Comparison of ENCODE assay signal across 10 cellular contexts in genomic region chr20:3777381-3777725, GRCh38. TPM values are rescaled to one million over a fixed set of nuclear protein-coding genes. Genes with fewer than 3 reads are reported as not detected.
DNase-seq lines count a peak whose midpoint lies in the region; ATAC-seq, FAIRE-seq and TF ChIP-seq lines count a peak whose summit lies in the region.
"Had no signal": no experiment of that assay in that cellular context is flagged by ENCODE, and none has a peak within 500 bp of the region (broad histone marks: within the 10 kb centered on the region; RNA-seq: fewer than 3 reads in every experiment).

No MANE protein-coding gene starts in this region.

- DNase-seq in H9 (no peak), keratinocyte (ENCODE audit: low read depth, low spot score) (no peak), putamen (ENCODE audit: low spot score) (no peak), NCI-H2107 (lab: John Stamatoyannopoulos, UW) (no peak)
- DNase-seq: SHP77 had no signal

- no peak overlapping the region for H2AK5ac ChIP-seq in H9 (ENCODE audit: insufficient read length, low read length)

- peaks cover 14% of the 10 kb centered on the region for H3K23me2 ChIP-seq in H9 (ENCODE audit: insufficient read length, low read depth, low read length, poor library complexity, severe bottlenecking)

- no peak overlapping the region for H3T11ph ChIP-seq in H9 (ENCODE audit: low read length)

- no peaks in the 10 kb centered on the region for H3K9me1 ChIP-seq in keratinocyte (ENCODE audit: control insufficient read depth, extremely low read depth, insufficient read depth, low read length)

- no peaks in the 10 kb centered on the region for H3K79me1 ChIP-seq in H9 (ENCODE audit: insufficient read depth, low read depth, low read length, poor library complexity, severe bottlenecking)

- H3K4me3 Mint-ChIP-seq in H9, result peak overlapping the region; percentile 72 to 82
- H3K4me3 Mint-ChIP-seq in activated naive CD8-positive, alpha-beta T cell, result peak overlapping the region; percentile 78
- H3K4me3 Mint-ChIP-seq in stimulated activated memory B cell treated with anti-CD40 and anti-IgM and Interleukin-4, amounts not matched to agents 10 μg/mL and 1 μg/mL and 100 μg/mL, for 72 hours, result peak overlapping the region; percentile 89

- no peaks in the 10 kb centered on the region; a peak in 1 of 7 replicates for H3K36me3 Mint-ChIP-seq in H9 (ENCODE audit: insufficient read depth in 1 of 3, low read depth in 3 of 3)
- H3K36me3 Mint-ChIP-seq in activated naive CD8-positive, alpha-beta T cell, result no peaks in the 10 kb centered on the region
- H3K36me3 Mint-ChIP-seq in stimulated activated memory B cell treated with anti-CD40 and anti-IgM and Interleukin-4, amounts not matched to agents 10 μg/mL and 1 μg/mL and 100 μg/mL, for 72 hours, result no peaks in the 10 kb centered on the region

- H3K79me2 ChIP-seq in H9 (ENCODE audit: insufficient read depth, low read length) (no peaks in the 10 kb centered on the region), keratinocyte (ENCODE audit: control insufficient read depth, insufficient read depth, low read length) (no peaks in the 10 kb centered on the region)

- no peak overlapping the region for H4K5ac ChIP-seq in H9 (ENCODE audit: insufficient read length, low read depth, low read length)

- H3K14ac ChIP-seq in H9 (ENCODE audit: insufficient read depth, low read length), result peak overlapping the region; percentile 82; the same call in 1 of the 2 replicates

- peaks cover 2% of the 10 kb centered on the region; the same call in 1 of the 2 replicates for H3K27me3 ChIP-seq in H9 (ENCODE audit: insufficient read depth, low read length)
- peaks cover 10% of the 10 kb centered on the region for H3K27me3 ChIP-seq in keratinocyte (ENCODE audit: control insufficient read depth, extremely low read depth, insufficient read depth, low read length)

- WGBS in H9 (ENCODE audit: extremely low coverage, insufficient read length, low lambda C conversion rate), result no CpG with 5 or more reads among the region's 16 CpGs

- no peak overlapping the region for H3K18ac ChIP-seq in H9 (ENCODE audit: insufficient read length, low read depth, low read length)

- no peak overlapping the region for H3K4ac ChIP-seq in H9 (ENCODE audit: low read depth, low read length)

- no peaks in the 10 kb centered on the region; the same call in 1 of the 2 replicates for H3K4me1 ChIP-seq in H9 (ENCODE audit: insufficient read depth, low read length)
- H3K4me1 ChIP-seq in keratinocyte (ENCODE audit: control insufficient read depth, extremely low read depth, insufficient read depth, low read length), result peaks cover 11% of the 10 kb centered on the region

- peak overlapping the region in 1 of 3 experiments; percentile 86; a peak in 1 of 7 replicates for H3K27ac Mint-ChIP-seq in H9
- no peak overlapping the region for H3K27ac Mint-ChIP-seq in activated naive CD8-positive, alpha-beta T cell
- H3K27ac Mint-ChIP-seq in stimulated activated memory B cell treated with anti-CD40 and anti-IgM and Interleukin-4, amounts not matched to agents 10 μg/mL and 1 μg/mL and 100 μg/mL, for 72 hours, result peak overlapping the region; percentile 77

- H2BK20ac ChIP-seq in H9 (ENCODE audit: low read depth, low read length, poor library complexity, severe bottlenecking), result no peak overlapping the region

- H3K4me2 ChIP-seq in H9 (ENCODE audit: insufficient read depth, insufficient read length, low read length) (peak overlapping the region; percentile 70), keratinocyte (ENCODE audit: control insufficient read depth, extremely low read depth, insufficient read depth, low read depth, low read length) (peak overlapping the region; percentile 86)

- no peak overlapping the region for H2BK5ac ChIP-seq in H9 (ENCODE audit: insufficient read length, low read length)

- H3K9me3 Mint-ChIP-seq in H9, result no peaks in the 10 kb centered on the region
- no peaks in the 10 kb centered on the region for H3K9me3 Mint-ChIP-seq in activated naive CD8-positive, alpha-beta T cell (ENCODE audit: low read depth)
- H3K9me3 Mint-ChIP-seq in stimulated activated memory B cell treated with anti-CD40 and anti-IgM and Interleukin-4, amounts not matched to agents 10 μg/mL and 1 μg/mL and 100 μg/mL, for 72 hours, result no peaks in the 10 kb centered on the region

- no peak overlapping the region for H3K23ac ChIP-seq in H9 (ENCODE audit: insufficient read length, low read depth, low read length)

- H4K8ac ChIP-seq in H9 (replicated peaks; ENCODE audit: insufficient read length, low read depth, low read length), result no peak overlapping the region

- H2BK12ac ChIP-seq in H9 (ENCODE audit: insufficient read length, low read depth, low read length), result no peak overlapping the region

- H3K56ac ChIP-seq in H9 (ENCODE audit: insufficient read length, low read depth, low read length), result no peak overlapping the region

- H3K36me3 ChIP-seq in keratinocyte (ENCODE audit: control insufficient read depth in 2 of 2, extremely low read depth in 1 of 2, insufficient read depth in 2 of 2, low read length in 2 of 2), result no peaks in the 10 kb centered on the region
- H3K36me3 ChIP-seq: HAP-1 had no signal

- no peak overlapping the region for H3K9ac ChIP-seq in H9 (ENCODE audit: extremely low read depth, insufficient read length, low read length)
- H3K9ac ChIP-seq in keratinocyte (ENCODE audit: control insufficient read depth, extremely low read depth, insufficient read depth, low read length), result peak overlapping the region; percentile 38

- peaks cover 15 to 26% of the 10 kb centered on the region in 2 experiments for H3K4me1 Mint-ChIP-seq in H9
- peaks cover 23% of the 10 kb centered on the region for H3K4me1 Mint-ChIP-seq in activated naive CD8-positive, alpha-beta T cell (ENCODE audit: low read depth)
- H3K4me1 Mint-ChIP-seq in stimulated activated memory B cell treated with anti-CD40 and anti-IgM and Interleukin-4, amounts not matched to agents 10 μg/mL and 1 μg/mL and 100 μg/mL, for 72 hours, result peaks cover 46% of the 10 kb centered on the region

- H3K27ac ChIP-seq in H9 (ENCODE audit: insufficient read length, low read depth, low read length) (no peak overlapping the region), keratinocyte (ENCODE audit: control insufficient read depth, insufficient read depth, low read length) (no peak overlapping the region)

- H2BK120ac ChIP-seq in H9 (ENCODE audit: low read depth, low read length, poor library complexity, severe bottlenecking), result no peak overlapping the region

- TF ChIP-seq CTCF in H9 (conservative IDR thresholded peaks at IDR 0.05) (no peak), keratinocyte (optimal IDR thresholded peaks at IDR 0.05 in 1 of 3, IDR thresholded peaks at IDR 0.05 in 1 of 3, conservative IDR thresholded peaks at IDR 0.05 in 1 of 3; ENCODE audit: extremely low read depth in 1 of 3, insufficient read depth in 2 of 3, low read length in 3 of 3) (no peak)

- H2AFZ ChIP-seq in H9 (ENCODE audit: low read length) (no peak overlapping the region), keratinocyte (ENCODE audit: control insufficient read depth, low read length) (peak overlapping the region; percentile 89)

- ATAC-seq in stimulated activated memory B cell treated with anti-CD40 and anti-IgM and Interleukin-4, amounts not matched to agents 10 μg/mL and 1 μg/mL and 100 μg/mL, for 72 hours, result peak; percentile 71
- no peak for ATAC-seq in HG03139 (IDR thresholded peaks at IDR 0.05; ENCODE audit: unreplicated experiment)
- ATAC-seq in GM18517 (IDR thresholded peaks at IDR 0.05; ENCODE audit: unreplicated experiment), result no peak

- no peak overlapping the region for H4K91ac ChIP-seq in H9 (ENCODE audit: insufficient read length, low read depth, low read length)

- H3K4me3 ChIP-seq in keratinocyte (ENCODE audit: control insufficient read depth in 2 of 3, extremely low read depth in 1 of 3, insufficient read depth in 2 of 3, low read depth in 1 of 3, low read length in 3 of 3), result peak overlapping the region; percentile 37 to 65 (median 48)
- H3K4me3 ChIP-seq: HAP-1 had no signal

- no peak overlapping the region for H2BK15ac ChIP-seq in H9 (ENCODE audit: low read depth, low read length)

- H3K27me3 Mint-ChIP-seq in H9 (ENCODE audit: low read depth), result peaks cover 59% of the 10 kb centered on the region
- H3K27me3 Mint-ChIP-seq in activated naive CD8-positive, alpha-beta T cell, result no peaks in the 10 kb centered on the region
- peaks cover 12% of the 10 kb centered on the region for H3K27me3 Mint-ChIP-seq in stimulated activated memory B cell treated with anti-CD40 and anti-IgM and Interleukin-4, amounts not matched to agents 10 μg/mL and 1 μg/mL and 100 μg/mL, for 72 hours

- no peak for FAIRE-seq in keratinocyte (lab: Jason Lieb, UNC)

- dilution Hi-C loops in keratinocyte (cut with MboI; ENCODE audit: extremely low pct_ligation_motif_present, low sequenced_read_pairs), result no loop called here

- H3K9me3 ChIP-seq in H9 (ENCODE audit: control insufficient read depth, low read depth, low read length), result no peaks in the 10 kb centered on the region
- no peaks in the 10 kb centered on the region for H3K9me3 ChIP-seq in keratinocyte (ENCODE audit: control insufficient read depth, low read depth, low read length)
- H3K9me3 ChIP-seq: HAP-1 had no signal

- H4K20me1 ChIP-seq in H9 (ENCODE audit: control insufficient read depth, insufficient read depth, insufficient read length) (no peaks in the 10 kb centered on the region), keratinocyte (ENCODE audit: control insufficient read depth, extremely low read depth, insufficient read depth, low read length) (peaks cover 3% of the 10 kb centered on the region)

RNA-seq across cellular contexts. Expression of gene SPEF1, which starts 3.9 kb away (rescaled TPM):
- 0.22 and 0.24 TPM in 2 replicates for total RNA-seq in H9 (2021)
- polyA plus RNA-seq in keratinocyte, result 0.06 to 0.09 TPM (median 0.07 TPM) in 3 replicates
- not detected for polyA plus RNA-seq in keratinocyte (2011; ENCODE audit: low read depth)
- polyA plus RNA-seq in keratinocyte (2011; cell fraction: cytosol; rRNA removed), result 0.06 TPM in 1 of 2 replicates, not detected in the other
- polyA plus RNA-seq in keratinocyte (2011; cell fraction: nucleus; rRNA removed), result 0.15 TPM in 2 replicates
- polyA plus RNA-seq in keratinocyte (2012; ENCODE audit: low replicate concordance), result not detected in 2 replicates
- polyA minus RNA-seq in keratinocyte, result not detected in 3 replicates
- not detected for polyA minus RNA-seq in keratinocyte (2011; cell fraction: cytosol; rRNA and poly(A)+ RNA removed)
- not detected in 2 replicates for polyA minus RNA-seq in keratinocyte (2011; cell fraction: nucleus; rRNA and poly(A)+ RNA removed)

RNA-seq across cellular contexts. Expression of gene CENPB, which starts 9.2 kb away (rescaled TPM):
- 63.1 and 64.0 TPM in 2 replicates for total RNA-seq in H9 (2021)
- 18.1 to 22.3 TPM (median 22.0 TPM) in 3 replicates for polyA plus RNA-seq in keratinocyte
- polyA plus RNA-seq in keratinocyte (2011; ENCODE audit: low read depth), result 20.5 TPM
- 14.2 and 31.9 TPM in 2 replicates for polyA plus RNA-seq in keratinocyte (2011; cell fraction: cytosol; rRNA removed)
- 19.2 and 26.9 TPM in 2 replicates for polyA plus RNA-seq in keratinocyte (2011; cell fraction: nucleus; rRNA removed)
- polyA plus RNA-seq in keratinocyte (2012; ENCODE audit: low replicate concordance), result 19.4 and 51.1 TPM in 2 replicates
- 19.1 to 48.1 TPM (median 20.0 TPM) in 3 replicates for polyA minus RNA-seq in keratinocyte
- polyA minus RNA-seq in keratinocyte (2011; cell fraction: cytosol; rRNA and poly(A)+ RNA removed), result 59.7 TPM
- polyA minus RNA-seq in keratinocyte (2011; cell fraction: nucleus; rRNA and poly(A)+ RNA removed), result 16.1 and 19.6 TPM in 2 replicates

RNA-seq across cellular contexts. Expression of gene ADISSP, which starts 9.8 kb away (rescaled TPM):
- total RNA-seq in H9 (2021), result 79.2 and 80.9 TPM in 2 replicates
- polyA plus RNA-seq in keratinocyte, result 25.8 to 44.3 TPM (median 28.2 TPM) in 3 replicates
- polyA plus RNA-seq in keratinocyte (2011; ENCODE audit: low read depth), result 4.8 TPM
- 27.4 and 60.1 TPM in 2 replicates for polyA plus RNA-seq in keratinocyte (2011; cell fraction: cytosol; rRNA removed)
- 14.8 and 21.0 TPM in 2 replicates for polyA plus RNA-seq in keratinocyte (2011; cell fraction: nucleus; rRNA removed)
- 14.3 and 54.5 TPM in 2 replicates for polyA plus RNA-seq in keratinocyte (2012; ENCODE audit: low replicate concordance)
- polyA minus RNA-seq in keratinocyte, result 20.5 to 76.6 TPM (median 31.1 TPM) in 3 replicates
- 90.0 TPM for polyA minus RNA-seq in keratinocyte (2011; cell fraction: cytosol; rRNA and poly(A)+ RNA removed)
- 10.8 and 13.0 TPM in 2 replicates for polyA minus RNA-seq in keratinocyte (2011; cell fraction: nucleus; rRNA and poly(A)+ RNA removed)

RNA-seq across cellular contexts. Expression of gene CDC25B, which starts 18.8 kb away (rescaled TPM):
- 22.9 and 24.0 TPM in 2 replicates for total RNA-seq in H9 (2021)
- 15.0 to 41.5 TPM (median 23.5 TPM) in 3 replicates for polyA plus RNA-seq in keratinocyte
- polyA plus RNA-seq in keratinocyte (2011; ENCODE audit: low read depth), result 35.9 TPM
- polyA plus RNA-seq in keratinocyte (2011; cell fraction: cytosol; rRNA removed), result 31.9 and 57.1 TPM in 2 replicates
- polyA plus RNA-seq in keratinocyte (2011; cell fraction: nucleus; rRNA removed), result 89.9 and 117 TPM in 2 replicates
- polyA plus RNA-seq in keratinocyte (2012; ENCODE audit: low replicate concordance), result 14.3 and 38.5 TPM in 2 replicates
- 19.1 to 77.3 TPM (median 28.9 TPM) in 3 replicates for polyA minus RNA-seq in keratinocyte
- polyA minus RNA-seq in keratinocyte (2011; cell fraction: cytosol; rRNA and poly(A)+ RNA removed), result 34.5 TPM
- polyA minus RNA-seq in keratinocyte (2011; cell fraction: nucleus; rRNA and poly(A)+ RNA removed), result 18.8 and 36.4 TPM in 2 replicates

RNA-seq across cellular contexts. Expression of gene AP5S1, which starts 43.0 kb away (rescaled TPM):
- total RNA-seq in H9 (2021), result 3.9 and 4.1 TPM in 2 replicates
- 4.3 to 9.0 TPM (median 5.2 TPM) in 3 replicates for polyA plus RNA-seq in keratinocyte
- polyA plus RNA-seq in keratinocyte (2011; ENCODE audit: low read depth), result 0.51 TPM
- 4.2 and 7.7 TPM in 2 replicates for polyA plus RNA-seq in keratinocyte (2011; cell fraction: cytosol; rRNA removed)
- 4.5 and 6.2 TPM in 2 replicates for polyA plus RNA-seq in keratinocyte (2011; cell fraction: nucleus; rRNA removed)
- 3.2 and 9.7 TPM in 2 replicates for polyA plus RNA-seq in keratinocyte (2012; ENCODE audit: low replicate concordance)
- 5.6 to 13.5 TPM (median 6.1 TPM) in 3 replicates for polyA minus RNA-seq in keratinocyte
- polyA minus RNA-seq in keratinocyte (2011; cell fraction: cytosol; rRNA and poly(A)+ RNA removed), result 9.8 TPM
- 5.9 and 7.0 TPM in 2 replicates for polyA minus RNA-seq in keratinocyte (2011; cell fraction: nucleus; rRNA and poly(A)+ RNA removed)
